In the genomic region with DNA sequence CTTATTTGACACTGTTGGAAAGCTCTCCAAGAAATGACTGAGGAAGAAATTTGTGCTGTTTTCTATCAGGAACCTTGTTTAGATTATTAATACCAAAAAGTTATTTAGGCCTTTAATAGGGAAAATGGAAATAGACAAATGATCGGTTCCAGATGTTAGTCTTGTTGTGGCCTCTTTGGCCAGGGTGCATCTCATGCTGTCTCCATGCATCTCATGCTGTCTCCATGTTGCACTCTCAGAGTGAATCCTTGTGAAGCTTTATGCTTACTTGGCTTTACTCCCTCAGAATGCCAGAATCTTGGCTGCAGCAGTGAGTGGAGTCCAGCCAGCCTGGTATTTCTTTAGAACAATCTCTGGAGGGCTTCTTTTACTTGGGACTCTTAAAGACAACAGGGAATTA, we compare ENCODE assay signal across 19 cellular contexts.
A peak's percentile ranks its signal among the peaks of the same experiment; 100 is the strongest.
DNase-seq lines count a peak whose midpoint lies in the region; ATAC-seq and TF ChIP-seq lines count a peak whose summit lies in the region.
"Had no signal": no experiment of that assay in that cellular context is flagged by ENCODE, and none has a peak within 500 bp of the region (broad histone marks: within the 10 kb centered on the region; RNA-seq: fewer than 3 reads in every experiment).

No MANE protein-coding gene starts in this region.

- H3K27ac ChIP-seq in left ventricle myocardium inferior (replicated peaks) = peak overlapping the region; percentile 73
- H3K27ac ChIP-seq in ovary = no peak overlapping the region
- H3K27ac ChIP-seq: RWPE1 had no signal

- TF ChIP-seq CTCF in left ventricle myocardium inferior (IDR thresholded peaks at IDR 0.05; ENCODE audit: borderline replicate concordance) = no peak
- TF ChIP-seq CTCF in foreskin fibroblast (IDR thresholded peaks at IDR 0.05; ENCODE audit: low read depth, low read length) = no peak
- TF ChIP-seq CTCF in mucosa of descending colon (IDR thresholded peaks at IDR 0.05) = no peak
- no peak for TF ChIP-seq CTCF in ovary (IDR thresholded peaks at IDR 0.05)

- intact Hi-C loops in Right ventricle myocardium superior (cut with DNase I) = no loop called here
- intact Hi-C loops in cardiac septum (cut with DNase I) = no loop called here
- intact Hi-C loops in left ventricle myocardium inferior (cut with micrococcal nuclease) = no loop called here
- intact Hi-C loops in sciatic nerve (cut with DNase I) = no loop called here
- intact Hi-C loops in mucosa of descending colon (cut with DNase I, micrococcal nuclease) = no loop called here
- intact Hi-C loops in ovary (cut with DNase I) = no loop called here

- DNase-seq in Right ventricle myocardium superior (no peak), cardiac septum (ENCODE audit: low spot score) (no peak), NCI-H446 treated with DMSO at 0.1 percent for 48 hours (lab: John Stamatoyannopoulos, UW) (peak; percentile 16), left ventricle myocardium inferior (no peak), sciatic nerve (ENCODE audit: low spot score) (no peak), foreskin fibroblast (no peak), mucosa of descending colon (no peak), ovary (no peak)
- DNase-seq: 8988T; EL; NCI-H1092; NCI-H1436; NCI-H1930; NCI-H510A treated with DMSO at 0.1 percent for 48 hours; NCI-H748 treated with DMSO at 0.1 percent for 48 hours; NK-92 treated with Interleukin-12 subunit alpha and Interleukin-12 subunit beta, amount 100 ng/mL, for 24 hours had no signal

- H3K9me3 ChIP-seq in left ventricle myocardium inferior (replicated peaks) (no peaks in the 10 kb centered on the region), mucosa of descending colon (no peaks in the 10 kb centered on the region), ovary (no peaks in the 10 kb centered on the region)

- H3K4me3 ChIP-seq in left ventricle myocardium inferior (no peak overlapping the region), foreskin fibroblast (ENCODE audit: low read depth in 1 of 2, low read length in 2 of 2) (no peak overlapping the region), mucosa of descending colon (no peak overlapping the region), ovary (no peak overlapping the region)
- H3K4me3 ChIP-seq: K562 had no signal

- ATAC-seq in Right ventricle myocardium superior (ENCODE audit: poor library complexity) (peak; percentile 28), sciatic nerve (peak; percentile 38), mucosa of descending colon (no peak)
- ATAC-seq: HCT116, K562 had no signal

- TF ChIP-seq POLR2A in ovary (IDR thresholded peaks at IDR 0.05) = no peak

- H3K4me1 ChIP-seq in left ventricle myocardium inferior (peaks cover 84% of the 10 kb centered on the region), mucosa of descending colon (ENCODE audit: low read depth) (no peaks in the 10 kb centered on the region), ovary (ENCODE audit: insufficient read depth) (peaks cover 2% of the 10 kb centered on the region)

- WGBS in ovary, 3 donors = 58 to 69% (median 63%) methylated on average over 1 of the region's 1 CpG

- H3K36me3 ChIP-seq in left ventricle myocardium inferior (no peaks in the 10 kb centered on the region), mucosa of descending colon (ENCODE audit: low read depth) (no peaks in the 10 kb centered on the region), ovary (no peaks in the 10 kb centered on the region)

- TF ChIP-seq EP300 in ovary (IDR thresholded peaks at IDR 0.05) = no peak

- no peaks in the 10 kb centered on the region for H3K27me3 ChIP-seq in left ventricle myocardium inferior (ENCODE audit: low read depth)
- no peaks in the 10 kb centered on the region for H3K27me3 ChIP-seq in ovary
